In the genomic region with DNA sequence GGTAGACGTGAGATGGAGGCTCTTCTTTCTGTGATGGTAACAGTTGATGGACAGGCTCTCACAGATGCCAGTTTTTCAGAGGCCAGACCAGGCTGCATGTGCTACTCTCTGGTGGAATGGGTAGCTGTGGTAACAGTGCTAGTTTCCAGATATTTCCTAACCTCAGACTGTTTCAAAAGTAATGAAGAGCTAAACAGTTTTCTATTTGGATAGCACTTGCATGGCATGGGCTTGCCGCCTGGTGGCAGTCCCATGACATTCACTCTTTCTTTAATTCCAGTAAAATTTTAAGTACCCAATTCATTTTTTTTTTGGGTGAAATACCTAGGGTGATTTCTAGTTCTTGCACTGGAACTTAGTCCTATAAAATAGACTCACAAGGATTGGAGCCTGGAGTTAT, we compare ENCODE assay signal across 20 cellular contexts.
A peak's percentile ranks its signal among the peaks of the same experiment; 100 is the strongest.
DNase-seq lines count a peak whose midpoint lies in the region; ATAC-seq and TF ChIP-seq lines count a peak whose summit lies in the region.
"Had no signal": no experiment of that assay in that cellular context is flagged by ENCODE, and none has a peak within 500 bp of the region (broad histone marks: within the 10 kb centered on the region; RNA-seq: fewer than 3 reads in every experiment).

No MANE protein-coding gene starts in this region.

- H4K8ac ChIP-seq in mesenchymal stem cell (ENCODE audit: low read length) = no peak overlapping the region

- WGBS in mesenchymal stem cell = 94% methylated on average over 1 of the region's 2 CpGs

- no peak overlapping the region for H2AK5ac ChIP-seq in mesenchymal stem cell (ENCODE audit: low read length, severe bottlenecking)

- no peak overlapping the region for H3K4me2 ChIP-seq in mesenchymal stem cell (ENCODE audit: low read length, poor library complexity, severe bottlenecking)

- H2BK120ac ChIP-seq in mesenchymal stem cell (ENCODE audit: low read depth, low read length) = no peak overlapping the region

- H3K79me1 ChIP-seq in mesenchymal stem cell (replicated peaks; ENCODE audit: low read length, poor library complexity, severe bottlenecking) = no peaks in the 10 kb centered on the region

- H4K91ac ChIP-seq in mesenchymal stem cell (ENCODE audit: low read length) = no peak overlapping the region

- H3K9me3 ChIP-seq in mesenchymal stem cell (ENCODE audit: control insufficient read depth, low read length) = no peaks in the 10 kb centered on the region
- H3K9me3 ChIP-seq: right atrium auricular region, transverse colon had no signal

- H3K36me3 ChIP-seq in brain microvascular endothelial cell (replicated peaks) (no peaks in the 10 kb centered on the region), mesenchymal stem cell (ENCODE audit: control insufficient read depth in 1 of 2, insufficient read depth in 2 of 2, low read depth in 1 of 2, low read length in 2 of 2) (no peaks in the 10 kb centered on the region)
- H3K36me3 ChIP-seq: right atrium auricular region, transverse colon had no signal

- peak; percentile 9 for DNase-seq in AG20443 (ENCODE audit: low spot score)
- DNase-seq in brain microvascular endothelial cell = no peak
- DNase-seq in mesenchymal stem cell = peak; percentile 0
- no peak for DNase-seq in NCI-H1105 treated with DMSO at 0.1 percent for 48 hours (lab: John Stamatoyannopoulos, UW)
- DNase-seq in activated naive CD4-positive, alpha-beta T cell treated with anti-CD3 and anti-CD28 coated beads, Interleukin-2, amount 50 U/mL, for 72 hours (ENCODE audit: low spot score in 2 of 2) = no peak
- DNase-seq in RWPE1 (ENCODE audit: low spot score) = no peak
- DNase-seq in activated CD4-positive, alpha-beta T cell treated with anti-CD3 and anti-CD28 coated beads, Interleukin-2, amount 50 U/mL, for 48 hours = no peak
- DNase-seq: ACHN; activated CD4-positive, CD25-positive, alpha-beta regulatory T cell treated with anti-CD3 and anti-CD28 coated beads, Interleukin-2, amount 50 U/mL, for 72 hours; activated gamma-delta T cell; CD8-positive, alpha-beta T cell; DMS79; IMR-90; left cardiac atrium; NCI-H1930; NCI-H524 treated with DMSO at 0.1 percent for 48 hours; stimulated activated naive CD8-positive, alpha-beta T cell treated with anti-CD3 and anti-CD28 coated beads, Interleukin-15, Interleukin-2, amounts not matched to agents 100 U/mL and 50 U/mL, for 24 hours; transverse colon had no signal

- POLR2A ChIA-PET in RWPE1 (lab: Yijun Ruan, JAX; ENCODE audit: low non-redundant PET) = no interaction called here

- H3K18ac ChIP-seq in mesenchymal stem cell (ENCODE audit: low read depth in 1 of 2, low read length in 2 of 2) = no peak overlapping the region

- no peak overlapping the region for H3K4ac ChIP-seq in mesenchymal stem cell (ENCODE audit: low read depth in 1 of 2, low read length in 2 of 2)

- H3K36me3 Mint-ChIP-seq in activated naive CD4-positive, alpha-beta T cell treated with anti-CD3 and anti-CD28 coated beads, Interleukin-2, amount 50 U/mL, for 72 hours = no peaks in the 10 kb centered on the region
- H3K36me3 Mint-ChIP-seq: CD8-positive, alpha-beta T cell had no signal

- no peak overlapping the region for H3K27ac ChIP-seq in brain microvascular endothelial cell
- H3K27ac ChIP-seq in mesenchymal stem cell (ENCODE audit: low read length, poor library complexity, severe bottlenecking) = no peak overlapping the region
- H3K27ac ChIP-seq in RWPE1 = no peak overlapping the region
- H3K27ac ChIP-seq: right atrium auricular region, transverse colon had no signal

- H3K27me3 ChIP-seq in brain microvascular endothelial cell (replicated peaks) (no peaks in the 10 kb centered on the region), mesenchymal stem cell (ENCODE audit: control insufficient read depth in 1 of 2, insufficient read depth in 1 of 2, low read length in 2 of 2) (no peaks in the 10 kb centered on the region)
- H3K27me3 ChIP-seq: right atrium auricular region, transverse colon had no signal

- in situ Hi-C loops in brain microvascular endothelial cell (cut with HindIII; ENCODE audit: low pct_ligation_motif_present, low sequenced_read_pairs) = no loop called here

- no peak overlapping the region for H3K27ac Mint-ChIP-seq in activated naive CD4-positive, alpha-beta T cell treated with anti-CD3 and anti-CD28 coated beads, Interleukin-2, amount 50 U/mL, for 72 hours
- H3K27ac Mint-ChIP-seq: CD8-positive, alpha-beta T cell had no signal

- H3K9ac ChIP-seq in mesenchymal stem cell (ENCODE audit: low read length) = no peak overlapping the region

- CTCF ChIA-PET in RWPE1 (lab: Yijun Ruan, JAX) = interaction anchor here (0.7 kb wide), 1 partner anchor 1562 kb away, joined by 3 read pairs; no protein-coding TSS in a partner anchor

- no peak overlapping the region for H2AFZ ChIP-seq in mesenchymal stem cell (ENCODE audit: low read depth, low read length)

- TF ChIP-seq CTCF in LNCAP (IDR thresholded peaks at IDR 0.05) = 0 out of 2 replicates have a peak, but pooled peaks have one; percentile 20
- peak; percentile 44 for TF ChIP-seq CTCF in brain microvascular endothelial cell (IDR thresholded peaks at IDR 0.05; ENCODE audit: low read depth, low read length, missing control alignments)
- no peak for TF ChIP-seq CTCF in RWPE1 (conservative IDR thresholded peaks at IDR 0.05; ENCODE audit: low read depth)

- H3K4me1 ChIP-seq in mesenchymal stem cell (ENCODE audit: control insufficient read depth, insufficient read depth, low read depth, low read length) = no peaks in the 10 kb centered on the region
- H3K4me1 ChIP-seq: right atrium auricular region, transverse colon had no signal

- H2BK12ac ChIP-seq in mesenchymal stem cell (ENCODE audit: low read length in 2 of 2) = no peak overlapping the region

- H3K14ac ChIP-seq in mesenchymal stem cell (ENCODE audit: low read length in 2 of 2) = no peak overlapping the region

- no peak overlapping the region for H3K23ac ChIP-seq in mesenchymal stem cell (ENCODE audit: low read length in 2 of 2)

- H3K9me3 Mint-ChIP-seq in activated naive CD4-positive, alpha-beta T cell treated with anti-CD3 and anti-CD28 coated beads, Interleukin-2, amount 50 U/mL, for 72 hours = no peaks in the 10 kb centered on the region
- H3K9me3 Mint-ChIP-seq: CD8-positive, alpha-beta T cell had no signal

- H3K4me3 ChIP-seq in brain microvascular endothelial cell (ENCODE audit: low read depth, low read length) (no peak overlapping the region), mesenchymal stem cell (ENCODE audit: insufficient read depth in 1 of 2, low read depth in 1 of 2, low read length in 2 of 2) (no peak overlapping the region)
- H3K4me3 ChIP-seq: right atrium auricular region, transverse colon had no signal

- no peak overlapping the region for H2BK5ac ChIP-seq in mesenchymal stem cell (ENCODE audit: low read depth, low read length, poor library complexity, severe bottlenecking)

- ATAC-seq in activated naive CD4-positive, alpha-beta T cell treated with anti-CD3 and anti-CD28 coated beads, Interleukin-2, amount 50 U/mL, for 72 hours = no peak
- ATAC-seq: CD8-positive, alpha-beta T cell; stimulated activated naive CD8-positive, alpha-beta T cell treated with anti-CD3 and anti-CD28 coated beads, Interleukin-15, Interleukin-2, amounts not matched to agents 100 U/mL and 50 U/mL, for 24 hours had no signal

- H2BK15ac ChIP-seq in mesenchymal stem cell (ENCODE audit: low read depth, poor library complexity, severe bottlenecking) = no peak overlapping the region

Comparison
In these comparisons a context has a peak if more than half of its experiments do, and no peak if none do; other contexts are left out.
1. DNase-seq: peak in AG20443 (single experiment) and mesenchymal stem cell (single experiment); none in brain microvascular endothelial cell (single experiment), NCI-H1105 treated with DMSO at 0.1 percent for 48 hours (single experiment), activated naive CD4-positive, alpha-beta T cell treated with anti-CD3 and anti-CD28 coated beads, Interleukin-2, amount 50 U/mL, for 72 hours (0 of 2), RWPE1 (single experiment) and activated CD4-positive, alpha-beta T cell treated with anti-CD3 and anti-CD28 coated beads, Interleukin-2, amount 50 U/mL, for 48 hours (0 of 2).